ENCODE assay signal across 11 cellular contexts in genomic region chr2:105102963-105103421, GRCh38.
DNase-seq lines count a peak whose midpoint lies in the region; ATAC-seq, FAIRE-seq and TF ChIP-seq lines count a peak whose summit lies in the region.
"Had no signal": no experiment of that assay in that cellular context is flagged by ENCODE, and none has a peak within 500 bp of the region (broad histone marks: within the 10 kb centered on the region; RNA-seq: fewer than 3 reads in every experiment).

No MANE protein-coding gene starts in this region.

- CTCF ChIA-PET in K562 (lab: Yijun Ruan, JAX; ENCODE audit: low intra/inter-chr PET ratio), result no interaction called here

- H3K27me3 ChIP-seq in K562 (ENCODE audit: control insufficient read depth in 2 of 2, insufficient read depth in 2 of 2, low read length in 2 of 2), result no peaks in the 10 kb centered on the region
- no peaks in the 10 kb centered on the region for H3K27me3 ChIP-seq in tibial artery
- H3K27me3 ChIP-seq: gastrocnemius medialis had no signal

- TF ChIP-seq EP300 in K562 (IDR thresholded peaks at IDR 0.05; ENCODE audit: low read length), result no peak

- in situ Hi-C loops in K562 (cut with MboI), result loop anchor here (25.0 kb wide), 1 partner anchor 434 kb away; no protein-coding TSS in a partner anchor

- H3K9me3 ChIP-seq in K562 (replicated peaks; ENCODE audit: control insufficient read depth, insufficient read depth, low read depth, low read length), result no peaks in the 10 kb centered on the region
- no peaks in the 10 kb centered on the region for H3K9me3 ChIP-seq in tibial artery
- H3K9me3 ChIP-seq: gastrocnemius medialis had no signal

- DNase-seq in DMS 273 (lab: John Stamatoyannopoulos, UW; ENCODE audit: unreplicated experiment) (peak; percentile 43), HT1080 (ENCODE audit: low read depth) (peak; percentile 90), K562 (ENCODE audit: extremely low read depth in 1 of 4, low spot score in 3 of 4) (no peak), left kidney (ENCODE audit: low read depth, low spot score) (peak; percentile 95), tibial artery (no peak), germinal center (ENCODE audit: low spot score) (no peak)
- no peak for DNase-seq in effector memory CD8-positive, alpha-beta T cell
- DNase-seq in activated CD4-positive, alpha-beta T cell treated with anti-CD3 and anti-CD28 coated beads, Interleukin-2, amount 50 U/mL, for 4 hours, result no peak
- DNase-seq: activated T-cell treated with anti-CD3 and anti-CD28 coated beads for 4 hours, gastrocnemius medialis, SHP77 had no signal

- FAIRE-seq in K562 (lab: Jason Lieb, UNC), result no peak

- H3K4me2 ChIP-seq in K562 (ENCODE audit: insufficient read depth, low read length), result no peak overlapping the region

- peaks cover 20% of the 10 kb centered on the region for H3K36me3 Mint-ChIP-seq in effector memory CD8-positive, alpha-beta T cell (ENCODE audit: insufficient read depth)

- H3K4me3 Mint-ChIP-seq in effector memory CD8-positive, alpha-beta T cell, result no peak overlapping the region

- POLR2A ChIA-PET in K562 (lab: Yijun Ruan, JAX), result no interaction called here

- H3K9me3 Mint-ChIP-seq in effector memory CD8-positive, alpha-beta T cell, result no peaks in the 10 kb centered on the region

- H2AFZ ChIP-seq in K562 (ENCODE audit: low read depth, low read length), result no peak overlapping the region

- no peak for TF ChIP-seq POLR2A in K562 (conservative IDR thresholded peaks at IDR 0.05)

- no peaks in the 10 kb centered on the region for H3K27me3 Mint-ChIP-seq in effector memory CD8-positive, alpha-beta T cell

- H3K4me3 ChIP-seq in K562 (no peak overlapping the region), tibial artery (no peak overlapping the region)
- H3K4me3 ChIP-seq: gastrocnemius medialis had no signal

- H3K36me3 ChIP-seq in K562 (ENCODE audit: control insufficient read depth, insufficient read depth, low read length) (peaks cover 25% of the 10 kb centered on the region; the same call in 1 of the 3 replicates), tibial artery (peaks cover 24 to 66% (median 37%) of the 10 kb centered on the region in 3 donors)

- peak; percentile 23; the same call in 2 of the 3 replicates for ATAC-seq in K562
- ATAC-seq in effector memory CD8-positive, alpha-beta T cell (replicated peaks), result no peak

- intact Hi-C loops in K562 (cut with micrococcal nuclease), result no loop called here
- intact Hi-C loops in tibial artery (cut with DNase I; ENCODE audit: low total_unique reads), result no loop called here

- H3K4me1 ChIP-seq in K562 (replicated peaks in 1 of 2; ENCODE audit: control insufficient read depth in 2 of 2, insufficient read depth in 2 of 2, low read length in 2 of 2), result peaks cover 0 to 2% of the 10 kb centered on the region in 2 experiments; a peak in 2 of 5 replicates
- H3K4me1 ChIP-seq in tibial artery, result no peaks in the 10 kb centered on the region

- BruUV-seq in K562 (replicated peaks; lab: Mats Ljungman, UMichigan), result no TSS peak

- TF ChIP-seq CTCF in K562 (IDR thresholded peaks at IDR 0.05 in 2 of 3, conservative IDR thresholded peaks at IDR 0.05 in 1 of 3; ENCODE audit: insufficient read depth in 2 of 3, low read depth in 1 of 3, low read length in 3 of 3) (no peak), tibial artery (IDR thresholded peaks at IDR 0.05) (no peak)

- 50% methylated on average over 12 of the region's 13 CpGs for WGBS in K562 (ENCODE audit: insufficient coverage, low coverage, missing lambda C conversion rate)

- H3K27ac Mint-ChIP-seq in effector memory CD8-positive, alpha-beta T cell, result no peak overlapping the region

- H3K27ac ChIP-seq in K562 (ENCODE audit: extremely low read depth, low read depth, low read length) (no peak overlapping the region), tibial artery (no peak overlapping the region)
- H3K27ac ChIP-seq: gastrocnemius medialis had no signal

- H4K20me1 ChIP-seq in K562 (replicated peaks; ENCODE audit: control insufficient read depth, insufficient read depth, low read length), result no peaks in the 10 kb centered on the region

- H3K9me1 ChIP-seq in K562 (ENCODE audit: control insufficient read depth, insufficient read depth, low read length), result peaks cover 3% of the 10 kb centered on the region

- no peak for TF ChIP-seq RAD21 in K562 (CRISPR knock-in tag; conservative IDR thresholded peaks at IDR 0.05 in 1 of 2, IDR thresholded peaks at IDR 0.05 in 1 of 2)

- peaks cover 0 to 3% of the 10 kb centered on the region in 2 donors for H3K4me1 Mint-ChIP-seq in effector memory CD8-positive, alpha-beta T cell (ENCODE audit: low read depth in 2 of 2)

- H3K79me2 ChIP-seq in K562 (ENCODE audit: control insufficient read depth, insufficient read depth, low read length), result no peaks in the 10 kb centered on the region

- H3K9ac ChIP-seq in K562 (ENCODE audit: insufficient read depth in 1 of 2, low read depth in 2 of 2, low read length in 2 of 2), result no peak overlapping the region

TF ChIP-seq in K562, 482 proteins besides CTCF, POLR2A, EP300 and RAD21:
- TF ChIP-seq ZKSCAN1 (IDR thresholded peaks at IDR 0.05; ENCODE audit: low read depth, low read length), result no peak
- TF ChIP-seq DEAF1 (CRISPR knock-in tag; IDR thresholded peaks at IDR 0.05), result no peak
- no peak for TF ChIP-seq PRPF4 (IDR thresholded peaks at IDR 0.05; ENCODE audit: insufficient read depth, low read depth, low read length, poor library complexity, severe bottlenecking)
- no peak for TF ChIP-seq ESRRA (IDR thresholded peaks at IDR 0.05; ENCODE audit: borderline replicate concordance, low read depth)
- no peak for TF ChIP-seq TCF3 (CRISPR knock-in tag; IDR thresholded peaks at IDR 0.05)
- TF ChIP-seq DIDO1 (tag; IDR thresholded peaks at IDR 0.05; ENCODE audit: low read depth), result no peak
- TF ChIP-seq ZC3H11A (IDR thresholded peaks at IDR 0.05; ENCODE audit: low read depth, low read length), result no peak
- no peak for TF ChIP-seq DNMT1 (IDR thresholded peaks at IDR 0.05)
TF ChIP-seq in K562: peak in this region for 0.

Comparison
In these comparisons a context has a peak if more than half of its experiments do, and no peak if none do; other contexts are left out.
1. DNase-seq: peak in DMS 273 (single experiment), HT1080 (single experiment) and left kidney (single experiment); none in K562 (0 of 4), tibial artery (0 of 2), effector memory CD8-positive, alpha-beta T cell (0 of 3), germinal center (single experiment) and activated CD4-positive, alpha-beta T cell treated with anti-CD3 and anti-CD28 coated beads, Interleukin-2, amount 50 U/mL, for 4 hours (0 of 2).